ENCODE assay signal across 8 cellular contexts in the genomic region with DNA sequence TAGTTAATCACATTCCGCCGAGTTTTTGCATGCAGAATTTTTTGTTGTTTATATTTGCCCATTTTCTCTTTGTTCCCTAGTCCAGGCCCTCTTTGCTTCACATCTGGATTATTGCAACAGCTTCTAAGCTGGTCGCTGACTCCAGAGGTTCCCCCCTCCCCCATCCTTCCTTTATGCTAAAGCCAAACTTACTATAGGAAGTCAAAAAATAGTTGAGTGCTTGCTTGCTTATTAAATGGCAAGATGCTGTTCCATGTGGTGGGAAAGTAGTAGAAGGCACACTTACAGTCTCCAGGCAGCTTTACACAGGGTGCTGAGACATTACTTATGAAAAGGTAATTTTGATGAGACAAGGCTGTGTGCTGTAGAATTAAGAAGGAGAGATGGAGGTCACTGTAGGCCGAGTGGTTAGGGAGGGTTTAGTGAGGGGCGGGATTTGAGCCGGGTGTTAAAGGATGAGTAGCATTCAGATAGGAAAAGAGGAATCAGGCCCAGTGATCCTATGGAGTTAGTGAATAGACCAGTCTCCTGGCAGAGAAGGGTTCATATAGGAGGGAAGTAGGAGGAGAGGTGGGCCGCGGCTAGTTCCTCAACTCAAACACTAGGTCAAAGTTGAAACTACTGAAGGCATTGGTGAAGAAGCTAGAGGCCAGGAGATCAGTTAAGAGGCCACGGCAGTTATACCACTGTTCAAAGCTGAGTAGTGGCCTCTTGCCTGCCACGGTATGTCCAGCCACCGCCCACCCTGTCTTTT. TPM values are rescaled to one million over a fixed set of nuclear protein-coding genes. Genes with fewer than 3 reads are reported as not detected.
A peak's percentile ranks its signal among the peaks of the same experiment; 100 is the strongest.
DNase-seq lines count a peak whose midpoint lies in the region; ATAC-seq and TF ChIP-seq lines count a peak whose summit lies in the region.

No MANE protein-coding gene starts in this region.

- CTCF ChIA-PET in AG04449 (lab: Yijun Ruan, JAX), result interaction anchor here (1.4 to 5.2 kb wide), 2 partner anchors 11 to 17 kb away, joined by 4 to 42 read pairs; no protein-coding TSS in a partner anchor

- H3K36me3 ChIP-seq in ascending aorta (peaks cover 0 to 7% of the 10 kb centered on the region in 2 donors), upper lobe of left lung (peaks cover 0 to 29% (median 14%) of the 10 kb centered on the region in 4 donors)

- TF ChIP-seq CTCF in AG04449 (IDR thresholded peaks at IDR 0.05; ENCODE audit: insufficient read depth, low read length, missing control alignments) (no peak), ascending aorta (IDR thresholded peaks at IDR 0.05) (no peak), upper lobe of left lung (IDR thresholded peaks at IDR 0.05) (no peak), GM13976 (IDR thresholded peaks at IDR 0.05; ENCODE audit: borderline replicate concordance, control extremely low read depth, extremely low read depth, insufficient read depth, missing control alignments) (no peak)

- intact Hi-C loops in ascending aorta (cut with DNase I), result loop anchor here (2.0 to 5.0 kb wide), 3 partner anchors 53 to 335 kb away; a partner anchor contains a TSS

- H3K27me3 ChIP-seq in ascending aorta (no peaks in the 10 kb centered on the region), upper lobe of left lung (no peaks in the 10 kb centered on the region)

- WGBS in upper lobe of left lung, 2 donors, result 20 to 28% methylated on average over 11 of the region's 11 CpGs

- in situ Hi-C loops in KBM-7 (cut with MboI; ENCODE audit: low pct_unique_long_range_greater_than_20kb, low sequenced_read_pairs) (no loop called here), GM13976 (cut with MboI; ENCODE audit: low sequenced_read_pairs, unreplicated experiment) (no loop called here)

- H3K4me3 ChIP-seq in AG04449 (ENCODE audit: low read depth, low read length) (peak overlapping the region; percentile 83), ascending aorta (peak overlapping the region; percentile 97 to 99), upper lobe of left lung (peak overlapping the region; percentile 88 to 96 (median 94))

- H3K9me3 ChIP-seq in ascending aorta (no peaks in the 10 kb centered on the region), upper lobe of left lung (no peaks in the 10 kb centered on the region)

- ATAC-seq in upper lobe of left lung (ENCODE audit: low FRiP score in 2 of 2), result peak; percentile 21 to 23

- POLR2A ChIA-PET in AG04449 (lab: Yijun Ruan, JAX), result no interaction called here

- DNase-seq in AG04449 (ENCODE audit: low read depth, low spot score), result no peak
- DNase-seq in KBM-7, result peak; percentile 72
- DNase-seq in ascending aorta (ENCODE audit: low spot score in 2 of 2), result no peak
- DNase-seq in left kidney (ENCODE audit: low read depth, low spot score), result peak; percentile 52
- DNase-seq in upper lobe of left lung, result peak in 1 of 2 donors; percentile 62
- no peak for DNase-seq in GM13976 (ENCODE audit: low spot score)
- DNase-seq in NCI-H446 (lab: John Stamatoyannopoulos, UW), result no peak
- DNase-seq in NCI-H1105 treated with DMSO at 0.1 percent for 48 hours (lab: John Stamatoyannopoulos, UW), result no peak

- H3K27ac ChIP-seq in ascending aorta, result peak overlapping the region in 1 of 2 donors; percentile 97
- H3K27ac ChIP-seq in upper lobe of left lung, result peak overlapping the region; percentile 92 to 98 (median 93)

- H3K4me1 ChIP-seq in ascending aorta, result peaks cover 3 to 11% of the 10 kb centered on the region in 2 donors
- H3K4me1 ChIP-seq in upper lobe of left lung, result peaks cover 21 to 51% (median 30%) of the 10 kb centered on the region in 4 donors

- no peak for TF ChIP-seq EP300 in upper lobe of left lung (IDR thresholded peaks at IDR 0.05)

- no peak for TF ChIP-seq POLR2A in upper lobe of left lung (IDR thresholded peaks at IDR 0.05)

RNA-seq across cellular contexts. Expression of a gene that starts 1.4 kb away (rescaled TPM):
- total RNA-seq in ascending aorta, result 8.9 TPM
- 10 to 100 TPM in 5 of 6 donors, 1 to 10 TPM in 1; 9.5 to 21.3 (median 13.5) TPM for total RNA-seq in upper lobe of left lung

RNA-seq across cellular contexts. Expression of a gene that starts 52.7 kb away (rescaled TPM):
- 9.8 TPM for total RNA-seq in ascending aorta
- total RNA-seq in upper lobe of left lung, result 10 to 100 TPM; 12.3 to 52.4 (median 17.1) TPM

RNA-seq across cellular contexts. Expression of a gene that starts 57.0 kb away (rescaled TPM):
- total RNA-seq in ascending aorta, result 2.4 TPM
- 10 to 100 TPM; 16.0 to 26.8 (median 19.4) TPM for total RNA-seq in upper lobe of left lung

Comparison
In these comparisons a context has a peak if more than half of its experiments do, and no peak if none do; other contexts are left out.
1. DNase-seq: peak in KBM-7 (single experiment) and left kidney (single experiment); none in AG04449 (single experiment), ascending aorta (0 of 2), GM13976 (single experiment), NCI-H446 (0 of 2) and NCI-H1105 treated with DMSO at 0.1 percent for 48 hours (single experiment).
2. Peak in every context shown above with its lines, with median percentiles within 50 percentile points of each other: H3K4me3 ChIP-seq.